Comparison of ENCODE assay signal across 23 cellular contexts in the genomic region with DNA sequence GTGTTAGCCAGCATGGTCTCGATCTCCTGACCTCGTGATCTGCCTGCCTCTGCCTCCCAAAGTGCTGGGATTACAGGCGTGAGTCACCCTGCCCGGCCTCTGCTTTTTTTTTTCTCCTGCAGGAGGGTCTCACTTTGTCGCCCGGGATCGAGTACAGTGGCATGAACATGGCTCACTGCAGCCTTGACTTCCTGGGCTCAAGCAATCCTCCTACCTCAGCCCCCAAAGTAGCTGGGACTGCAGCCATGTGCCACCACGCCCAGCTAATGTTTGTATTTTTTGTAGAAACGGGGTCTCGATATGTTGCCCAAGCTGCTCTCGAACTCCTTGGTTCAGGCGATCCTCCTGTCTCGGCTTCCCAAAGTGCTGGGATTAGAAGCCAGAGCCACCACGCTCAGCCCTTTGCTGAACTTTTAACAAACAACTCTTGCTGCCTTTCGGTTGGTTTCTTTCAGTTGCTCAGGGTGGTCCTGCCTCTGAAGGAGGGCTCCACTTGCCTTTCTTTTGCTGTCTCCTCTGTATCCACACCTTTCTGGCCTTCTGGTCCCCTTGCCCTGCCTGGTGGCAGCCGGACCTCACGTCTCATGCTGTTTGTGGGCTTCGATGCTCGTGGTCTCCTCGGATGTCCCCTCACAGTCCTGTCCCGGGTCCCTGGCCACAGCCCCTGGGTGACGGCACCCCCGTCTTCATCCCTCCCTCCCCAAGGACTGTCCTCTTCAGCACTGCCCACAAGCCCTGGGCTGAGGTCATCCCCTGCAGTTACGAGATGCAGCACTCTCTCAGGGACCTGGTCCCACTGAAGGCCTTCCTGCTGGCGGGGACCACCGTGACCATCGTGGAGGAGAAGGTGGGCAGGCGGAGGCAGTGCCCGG. TPM values are rescaled to one million over a fixed set of nuclear protein-coding genes. Genes with fewer than 3 reads are reported as not detected.
DNase-seq lines count a peak whose midpoint lies in the region; ATAC-seq lines count a peak whose summit lies in the region.
"Had no signal": no experiment of that assay in that cellular context is flagged by ENCODE, and none has a peak within 500 bp of the region (broad histone marks: within the 10 kb centered on the region; RNA-seq: fewer than 3 reads in every experiment).

No MANE protein-coding gene starts in this region.

- peaks cover 23% of the 10 kb centered on the region for H3K4me1 Mint-ChIP-seq in stimulated activated effector memory CD8-positive, alpha-beta T cell treated with anti-CD3 and anti-CD28 coated beads, Interleukin-12 subunit alpha, Interleukin-12 subunit beta, amount 100 ng/mL, for 72 hours
- H3K4me1 Mint-ChIP-seq in activated T-cell treated with anti-CD3 and anti-CD28 coated beads, Interleukin-2, amount 50 U/mL, for 72 hours (ENCODE audit: low read depth) = peaks cover 20% of the 10 kb centered on the region

- peaks cover 14% of the 10 kb centered on the region for H3K36me3 Mint-ChIP-seq in stimulated activated effector memory CD8-positive, alpha-beta T cell treated with anti-CD3 and anti-CD28 coated beads, Interleukin-12 subunit alpha, Interleukin-12 subunit beta, amount 100 ng/mL, for 72 hours
- H3K36me3 Mint-ChIP-seq in activated T-cell treated with anti-CD3 and anti-CD28 coated beads, Interleukin-2, amount 50 U/mL, for 72 hours (ENCODE audit: insufficient read depth in 2 of 2) = peaks cover 0 to 3% of the 10 kb centered on the region in 2 donors

- ATAC-seq in stimulated activated effector memory CD8-positive, alpha-beta T cell treated with anti-CD3 and anti-CD28 coated beads, Interleukin-12 subunit alpha, Interleukin-12 subunit beta, amount 100 ng/mL, for 72 hours = no peak
- no peak for ATAC-seq in activated T-cell treated with anti-CD3 and anti-CD28 coated beads, Interleukin-2, amount 50 U/mL, for 72 hours (replicated peaks in 1 of 2)
- ATAC-seq: K562 had no signal

- no peaks in the 10 kb centered on the region for H3K36me3 ChIP-seq in H7 (replicated peaks; ENCODE audit: control insufficient read depth, insufficient read depth, low read length)
- H3K36me3 ChIP-seq: SJCRH30 had no signal

- H3K9me3 Mint-ChIP-seq in stimulated activated effector memory CD8-positive, alpha-beta T cell treated with anti-CD3 and anti-CD28 coated beads, Interleukin-12 subunit alpha, Interleukin-12 subunit beta, amount 100 ng/mL, for 72 hours = peaks cover 4% of the 10 kb centered on the region
- H3K9me3 Mint-ChIP-seq in activated T-cell treated with anti-CD3 and anti-CD28 coated beads, Interleukin-2, amount 50 U/mL, for 72 hours = peaks cover 0 to 1% of the 10 kb centered on the region in 2 donors
- H3K9me3 Mint-ChIP-seq: CD4-positive, alpha-beta T cell had no signal

- peak; percentile 39 for DNase-seq in activated effector memory CD4-positive, alpha-beta T cell treated with anti-CD3 and anti-CD28 coated beads, Interleukin-2, amount 50 U/mL, for 16 hours
- DNase-seq in activated effector memory CD4-positive, alpha-beta T cell treated with Interleukin-2 at 50 U/mL for 16 hours = no peak
- DNase-seq in H7 = peak; percentile 31
- peak; percentile 64 for DNase-seq in islet precursor cell
- no peak for DNase-seq in stimulated activated effector memory CD8-positive, alpha-beta T cell treated with anti-CD3 and anti-CD28 coated beads, Interleukin-12 subunit alpha, Interleukin-12 subunit beta, amount 100 ng/mL, for 72 hours (ENCODE audit: low spot score in 2 of 2)
- no peak for DNase-seq in activated T-cell treated with anti-CD3 and anti-CD28 coated beads, Interleukin-2, amount 50 U/mL, for 72 hours
- DNase-seq in globus pallidus (ENCODE audit: low spot score) = no peak
- DNase-seq: ACHN; CD4-positive, alpha-beta T cell; MV-4-11; NCI-H1105; NCI-H1436 treated with DMSO at 0.1 percent for 48 hours; NCI-H187 treated with DMSO at 0.1 percent for 48 hours; NCI-H2107; NCI-H446; NCI-H524 treated with DMSO at 0.1 percent for 48 hours; NCI-H774; SJCRH30 had no signal

- H3K27me3 ChIP-seq in H7 (ENCODE audit: control insufficient read depth, insufficient read depth, low read length) = peaks cover 23% of the 10 kb centered on the region
- H3K27me3 ChIP-seq: SJCRH30 had no signal

- H3K4me3 ChIP-seq in H7 (ENCODE audit: insufficient read depth, low read depth, low read length) = no peak overlapping the region
- H3K4me3 ChIP-seq: K562, SJCRH30 had no signal

- no peak overlapping the region for H3K4me3 Mint-ChIP-seq in stimulated activated effector memory CD8-positive, alpha-beta T cell treated with anti-CD3 and anti-CD28 coated beads, Interleukin-12 subunit alpha, Interleukin-12 subunit beta, amount 100 ng/mL, for 72 hours
- no peak overlapping the region for H3K4me3 Mint-ChIP-seq in activated T-cell treated with anti-CD3 and anti-CD28 coated beads, Interleukin-2, amount 50 U/mL, for 72 hours
- H3K4me3 Mint-ChIP-seq: CD4-positive, alpha-beta T cell had no signal

- H3K27ac Mint-ChIP-seq in stimulated activated effector memory CD8-positive, alpha-beta T cell treated with anti-CD3 and anti-CD28 coated beads, Interleukin-12 subunit alpha, Interleukin-12 subunit beta, amount 100 ng/mL, for 72 hours = peak overlapping the region; percentile 37
- no peak overlapping the region for H3K27ac Mint-ChIP-seq in activated T-cell treated with anti-CD3 and anti-CD28 coated beads, Interleukin-2, amount 50 U/mL, for 72 hours
- H3K27ac Mint-ChIP-seq: CD4-positive, alpha-beta T cell had no signal

- peaks cover 30% of the 10 kb centered on the region for H3K27me3 Mint-ChIP-seq in activated T-cell treated with anti-CD3 and anti-CD28 coated beads, Interleukin-2, amount 50 U/mL, for 72 hours (ENCODE audit: low read depth)

RNA-seq across cellular contexts. Expression of gene B3GNT4, which starts 3.8 kb away (rescaled TPM):
- 0.45 and 0.63 TPM in 2 replicates for total RNA-seq in H7 (2014; rRNA removed; shearing (Covaris generic))
- total RNA-seq in activated T-cell treated with anti-CD3 and anti-CD28 coated beads, Interleukin-2, amount 50 U/mL, for 72 hours = 1 to 10 TPM in 1 of 2 donors, under 1 TPM in 1; 0.55 to 1.1 TPM
- total RNA-seq: CD4-positive, alpha-beta T cell; LHCN-M2 had no signal

RNA-seq across cellular contexts. Expression of gene LRRC43, which starts 16.8 kb away (rescaled TPM):
- 0.22 TPM in 1 of 2 replicates, not detected in the other for total RNA-seq in H7 (2014; rRNA removed; shearing (Covaris generic))
- total RNA-seq in activated T-cell treated with anti-CD3 and anti-CD28 coated beads, Interleukin-2, amount 50 U/mL, for 72 hours = 1 to 10 TPM in 1 of 2 donors, under 1 TPM in 1; 0.74 to 1.2 TPM
- total RNA-seq: CD4-positive, alpha-beta T cell; H4; HT-29; K562; LHCN-M2; MCF 10A had no signal

RNA-seq across cellular contexts. Expression of gene IL31, which starts 25.7 kb away (rescaled TPM):
- not detected in 2 replicates for total RNA-seq in H7 (2014; rRNA removed; shearing (Covaris generic))
- total RNA-seq in activated T-cell treated with anti-CD3 and anti-CD28 coated beads, Interleukin-2, amount 50 U/mL, for 72 hours = 1 to 10 TPM; 4.0 to 8.0 TPM
- total RNA-seq: CD4-positive, alpha-beta T cell; H4; HT-29; K562; LHCN-M2; MCF 10A; SJCRH30 had no signal

RNA-seq across cellular contexts. Expression of gene DIABLO, which starts 26.1 kb away (rescaled TPM):
- total RNA-seq in H7 (2014; rRNA removed; shearing (Covaris generic)) = 58.2 and 60.3 TPM in 2 replicates
- 10 to 100 TPM; 48.4 to 51.3 TPM for total RNA-seq in activated T-cell treated with anti-CD3 and anti-CD28 coated beads, Interleukin-2, amount 50 U/mL, for 72 hours

Comparison
In these comparisons a context has a peak if more than half of its experiments do, and no peak if none do; other contexts are left out.
1. DNase-seq: peak in activated effector memory CD4-positive, alpha-beta T cell treated with anti-CD3 and anti-CD28 coated beads, Interleukin-2, amount 50 U/mL, for 16 hours (single experiment), H7 (single experiment) and islet precursor cell (single experiment); none in activated effector memory CD4-positive, alpha-beta T cell treated with Interleukin-2 at 50 U/mL for 16 hours (single experiment), stimulated activated effector memory CD8-positive, alpha-beta T cell treated with anti-CD3 and anti-CD28 coated beads, Interleukin-12 subunit alpha, Interleukin-12 subunit beta, amount 100 ng/mL, for 72 hours (0 of 2), activated T-cell treated with anti-CD3 and anti-CD28 coated beads, Interleukin-2, amount 50 U/mL, for 72 hours (0 of 2) and globus pallidus (single experiment).